In genomic region chr4:127601029-127601428, GRCh38 we compare ENCODE assay signal across 11 cellular contexts.
DNase-seq lines count a peak whose midpoint lies in the region; ATAC-seq and TF ChIP-seq lines count a peak whose summit lies in the region.
"Had no signal": no experiment of that assay in that cellular context is flagged by ENCODE, and none has a peak within 500 bp of the region (broad histone marks: within the 10 kb centered on the region; RNA-seq: fewer than 3 reads in every experiment).

No MANE protein-coding gene starts in this region.

- DNase-seq in ACHN (peak; percentile 9), GM03348 (ENCODE audit: low spot score) (peak; percentile 61), SIG-M5 (lab: John Stamatoyannopoulos, UW) (peak; percentile 0), fibroblast of pulmonary artery (ENCODE audit: low read depth) (peak; percentile 54), GM19238 (ENCODE audit: insufficient read length, low spot score) (no peak)
- no peak for DNase-seq in stimulated activated effector memory CD8-positive, alpha-beta T cell treated with anti-CD3 and anti-CD28 coated beads, Interleukin-12 subunit alpha, Interleukin-12 subunit beta, amount 100 ng/mL, for 72 hours (ENCODE audit: low spot score in 2 of 2)
- DNase-seq: NCI-H146, trophoblast cell had no signal

- H3K4me3 Mint-ChIP-seq in stimulated activated effector memory CD8-positive, alpha-beta T cell treated with anti-CD3 and anti-CD28 coated beads, Interleukin-12 subunit alpha, Interleukin-12 subunit beta, amount 100 ng/mL, for 72 hours: no peak overlapping the region
- H3K4me3 Mint-ChIP-seq: activated naive CD8-positive, alpha-beta T cell had no signal

- H3K4me1 Mint-ChIP-seq in stimulated activated effector memory CD8-positive, alpha-beta T cell treated with anti-CD3 and anti-CD28 coated beads, Interleukin-12 subunit alpha, Interleukin-12 subunit beta, amount 100 ng/mL, for 72 hours: no peaks in the 10 kb centered on the region

- no peak overlapping the region for H3K4me3 ChIP-seq in fibroblast of pulmonary artery (replicated peaks; ENCODE audit: low read depth, low read length)

- in situ Hi-C loops in ACHN (cut with HindIII; ENCODE audit: low pct_ligation_motif_present, low pct_unique_long_range_greater_than_20kb, low sequenced_read_pairs): no loop called here

- H3K27ac Mint-ChIP-seq in stimulated activated effector memory CD8-positive, alpha-beta T cell treated with anti-CD3 and anti-CD28 coated beads, Interleukin-12 subunit alpha, Interleukin-12 subunit beta, amount 100 ng/mL, for 72 hours: no peak overlapping the region
- H3K27ac Mint-ChIP-seq: activated naive CD8-positive, alpha-beta T cell had no signal

- no peaks in the 10 kb centered on the region for H3K9me3 Mint-ChIP-seq in stimulated activated effector memory CD8-positive, alpha-beta T cell treated with anti-CD3 and anti-CD28 coated beads, Interleukin-12 subunit alpha, Interleukin-12 subunit beta, amount 100 ng/mL, for 72 hours

- TF ChIP-seq CTCF in fibroblast of pulmonary artery (IDR thresholded peaks at IDR 0.05; ENCODE audit: low read length, missing control alignments): peak; percentile 51

- ATAC-seq in GM18870 (IDR thresholded peaks at IDR 0.05; ENCODE audit: unreplicated experiment) (no peak), HG03378 (IDR thresholded peaks at IDR 0.05; ENCODE audit: unreplicated experiment) (no peak)
- no peak for ATAC-seq in stimulated activated effector memory CD8-positive, alpha-beta T cell treated with anti-CD3 and anti-CD28 coated beads, Interleukin-12 subunit alpha, Interleukin-12 subunit beta, amount 100 ng/mL, for 72 hours

- no peaks in the 10 kb centered on the region for H3K36me3 Mint-ChIP-seq in stimulated activated effector memory CD8-positive, alpha-beta T cell treated with anti-CD3 and anti-CD28 coated beads, Interleukin-12 subunit alpha, Interleukin-12 subunit beta, amount 100 ng/mL, for 72 hours
- H3K36me3 Mint-ChIP-seq: activated naive CD8-positive, alpha-beta T cell had no signal

Comparison
In these comparisons a context has a peak if more than half of its experiments do, and no peak if none do; other contexts are left out.
1. DNase-seq: peak in ACHN (single experiment), GM03348 (single experiment), SIG-M5 (single experiment) and fibroblast of pulmonary artery (single experiment); none in stimulated activated effector memory CD8-positive, alpha-beta T cell treated with anti-CD3 and anti-CD28 coated beads, Interleukin-12 subunit alpha, Interleukin-12 subunit beta, amount 100 ng/mL, for 72 hours (0 of 2) and GM19238 (single experiment).